14 cellular contexts compared by ENCODE assay signal in the genomic region with DNA sequence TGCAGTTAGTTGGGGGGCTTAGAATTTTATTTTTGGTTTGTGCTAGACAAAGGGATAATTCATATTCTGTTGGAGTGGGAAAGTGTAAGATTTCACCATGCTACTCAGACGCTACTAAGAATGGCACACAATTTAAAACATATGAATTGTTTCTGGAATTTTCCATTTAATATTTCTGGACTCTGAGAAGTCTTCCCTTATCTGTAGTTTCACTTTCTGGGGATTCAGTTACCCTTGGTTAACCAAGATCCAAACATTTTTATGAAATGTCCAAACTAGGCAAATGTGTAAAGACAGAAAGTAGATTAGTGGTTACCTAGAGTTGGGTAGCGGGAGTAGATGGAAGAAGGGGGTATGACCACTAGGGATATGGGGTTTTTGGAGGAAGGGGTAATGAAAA.
"Had no signal": no experiment of that assay in that cellular context is flagged by ENCODE, and none has a peak within 500 bp of the region (broad histone marks: within the 10 kb centered on the region; RNA-seq: fewer than 3 reads in every experiment).

No MANE protein-coding gene starts in this region.

- DNase-seq: activated CD8-positive, alpha-beta T cell treated with anti-CD3 and anti-CD28 coated beads for 36 hours; activated naive CD4-positive, alpha-beta T cell treated with Interleukin-2 at 50 U/mL for 16 hours; body of pancreas; heart left ventricle; ovary; stimulated activated CD4-positive, alpha-beta T cell treated with anti-CD3 and anti-CD28 coated beads, Interleukin-15, amount 100 ng/mL, for 24 hours; stimulated activated CD4-positive, alpha-beta T cell treated with anti-CD3 and anti-CD28 coated beads, Interleukin-4, amount 100 ng/mL, for 4 hours; stimulated activated naive CD8-positive, alpha-beta T cell treated with anti-CD3 and anti-CD28 coated beads, Interleukin-15, amount 100 ng/mL, for 72 hours had no signal

- H3K36me3 ChIP-seq: esophagus muscularis mucosa, heart left ventricle, ovary, thoracic aorta had no signal

- H3K27ac Mint-ChIP-seq: T-helper 2 cell treated with Interferon-gamma antibody and Interleukin-4, amounts not matched to agents 5 μg/mL and 100 μg/mL, for 36 hours had no signal

- H3K9me3 ChIP-seq: body of pancreas, esophagus muscularis mucosa, heart left ventricle, ovary, thoracic aorta had no signal

- H3K27me3 Mint-ChIP-seq: activated CD8-positive, alpha-beta T cell treated with anti-CD3 and anti-CD28 coated beads for 36 hours; memory B cell; stimulated activated naive CD8-positive, alpha-beta T cell treated with anti-CD3 and anti-CD28 coated beads, Interleukin-15, amount 100 ng/mL, for 72 hours had no signal

- ATAC-seq: activated CD8-positive, alpha-beta T cell treated with anti-CD3 and anti-CD28 coated beads for 36 hours; body of pancreas; left lobe of liver; stimulated activated naive CD8-positive, alpha-beta T cell treated with anti-CD3 and anti-CD28 coated beads, Interleukin-15, amount 100 ng/mL, for 72 hours had no signal

- H3K27me3 ChIP-seq: body of pancreas, esophagus muscularis mucosa, heart left ventricle, ovary had no signal

- H3K9me3 Mint-ChIP-seq: activated CD8-positive, alpha-beta T cell treated with anti-CD3 and anti-CD28 coated beads for 36 hours; stimulated activated naive CD8-positive, alpha-beta T cell treated with anti-CD3 and anti-CD28 coated beads, Interleukin-15, amount 100 ng/mL, for 72 hours; T-helper 2 cell treated with Interferon-gamma antibody and Interleukin-4, amounts not matched to agents 5 μg/mL and 100 μg/mL, for 36 hours had no signal

- H3K4me3 ChIP-seq: body of pancreas, esophagus muscularis mucosa, heart left ventricle, ovary, thoracic aorta had no signal

- H3K4me3 Mint-ChIP-seq: activated CD8-positive, alpha-beta T cell treated with anti-CD3 and anti-CD28 coated beads for 36 hours; memory B cell; nephron; stimulated activated naive CD8-positive, alpha-beta T cell treated with anti-CD3 and anti-CD28 coated beads, Interleukin-15, amount 100 ng/mL, for 72 hours; T-helper 2 cell treated with Interferon-gamma antibody and Interleukin-4, amounts not matched to agents 5 μg/mL and 100 μg/mL, for 36 hours had no signal

- H3K27ac ChIP-seq: body of pancreas, esophagus muscularis mucosa, ovary, thoracic aorta had no signal
